In the genomic region with DNA sequence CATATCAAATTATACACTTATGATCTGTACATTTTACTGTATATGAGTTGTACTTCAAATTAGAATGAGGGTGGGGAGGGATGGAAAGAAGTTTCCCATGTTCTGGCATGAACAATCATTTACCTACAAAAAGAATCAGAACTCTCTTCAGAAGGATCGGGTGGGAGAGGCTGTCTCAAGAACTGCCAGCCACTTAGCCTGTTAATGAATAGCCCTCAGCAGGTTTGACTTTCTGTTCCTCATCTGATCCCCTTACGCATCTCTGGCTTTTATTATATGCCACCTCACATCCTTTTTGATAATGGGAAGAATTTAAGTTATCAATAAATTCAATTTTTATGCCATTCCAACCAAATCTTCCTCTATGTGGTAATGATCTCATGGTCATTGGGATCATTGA, we compare ENCODE assay signal across 19 cellular contexts.
A peak's percentile ranks its signal among the peaks of the same experiment; 100 is the strongest.
DNase-seq lines count a peak whose midpoint lies in the region; ATAC-seq, FAIRE-seq and TF ChIP-seq lines count a peak whose summit lies in the region.
"Had no signal": no experiment of that assay in that cellular context is flagged by ENCODE, and none has a peak within 500 bp of the region (broad histone marks: within the 10 kb centered on the region; RNA-seq: fewer than 3 reads in every experiment).

No MANE protein-coding gene starts in this region.

- WGBS in GM12878 (ENCODE audit: insufficient coverage, insufficient replicate concordance, low lambda C conversion rate, missing lambda C conversion rate) = 68% methylated on average over 2 of the region's 2 CpGs
- 73 to 77% methylated on average over 2 of the region's 2 CpGs for WGBS in sigmoid colon, 2 donors

- H3K27me3 ChIP-seq in GM12878 (replicated peaks in 1 of 2; ENCODE audit: control insufficient read depth in 2 of 2, insufficient read depth in 2 of 2, low read length in 1 of 2) (no peaks in the 10 kb centered on the region), sigmoid colon (no peaks in the 10 kb centered on the region)
- H3K27me3 ChIP-seq: right lobe of liver had no signal

- CTCF ChIA-PET in GM12878 (lab: Yijun Ruan, JAX) = no interaction called here
- CTCF ChIA-PET in Calu3 (lab: Charles Lee) = no interaction called here

- TF ChIP-seq RAD21 in GM12878 (IDR thresholded peaks at IDR 0.05; ENCODE audit: insufficient read depth, low read depth, low read length) = no peak

- TF ChIP-seq CTCF in GM12878 (IDR thresholded peaks at IDR 0.05 in 2 of 3, conservative IDR thresholded peaks at IDR 0.05 in 1 of 3; ENCODE audit: control insufficient read depth in 2 of 3, extremely low read depth in 1 of 3, insufficient read depth in 1 of 3, low read depth in 3 of 3, low read length in 3 of 3) = no peak
- TF ChIP-seq CTCF in sigmoid colon (IDR thresholded peaks at IDR 0.05) = no peak
- no peak for TF ChIP-seq CTCF in Calu3 (IDR thresholded peaks at IDR 0.05; ENCODE audit: unreplicated experiment)

- H2AFZ ChIP-seq in GM12878 (ENCODE audit: control insufficient read depth, low read depth, low read length) = no peak overlapping the region

- H3K4me1 Mint-ChIP-seq in Calu3 (ENCODE audit: low read depth, unreplicated experiment) = no peaks in the 10 kb centered on the region

- H3K9me3 ChIP-seq in GM12878 (replicated peaks; ENCODE audit: control insufficient read depth, insufficient read depth, low read length) (no peaks in the 10 kb centered on the region), sigmoid colon (no peaks in the 10 kb centered on the region)
- H3K9me3 ChIP-seq: Caco-2, right lobe of liver had no signal

- H3K36me3 Mint-ChIP-seq in Calu3 (ENCODE audit: insufficient read depth, unreplicated experiment) = no peaks in the 10 kb centered on the region
- H3K36me3 Mint-ChIP-seq: immature natural killer cell, WTC11 had no signal

- H3K9ac ChIP-seq in GM12878 (ENCODE audit: control insufficient read depth, insufficient read depth, low read length) = no peak overlapping the region

- H3K9me3 Mint-ChIP-seq in Calu3 (ENCODE audit: low read depth, unreplicated experiment) = peaks cover 7% of the 10 kb centered on the region
- H3K9me3 Mint-ChIP-seq: immature natural killer cell, WTC11 had no signal

- in situ Hi-C loops in GM12878 (cut with MboI) = no loop called here

- no peak overlapping the region for H3K4me2 ChIP-seq in GM12878 (ENCODE audit: control insufficient read depth, insufficient read depth)

- FAIRE-seq in GM12878 (lab: Jason Lieb, UNC) = no peak
- FAIRE-seq: H1 had no signal

- H3K36me3 ChIP-seq in GM12878 (ENCODE audit: control insufficient read depth in 2 of 2, insufficient read depth in 2 of 2, low read length in 1 of 2) (no peaks in the 10 kb centered on the region), sigmoid colon (no peaks in the 10 kb centered on the region)
- H3K36me3 ChIP-seq: right lobe of liver had no signal

- H4K20me1 ChIP-seq in GM12878 (ENCODE audit: control insufficient read depth, insufficient read depth) = no peaks in the 10 kb centered on the region

- H3K4me1 ChIP-seq in GM12878 (ENCODE audit: control insufficient read depth, insufficient read depth, low read length) = no peaks in the 10 kb centered on the region
- peaks cover 0 to 66% (median 53%) of the 10 kb centered on the region in 4 donors for H3K4me1 ChIP-seq in sigmoid colon
- H3K4me1 ChIP-seq: right lobe of liver had no signal

- H3K79me2 ChIP-seq in GM12878 (ENCODE audit: control insufficient read depth, insufficient read depth, low read length) = no peaks in the 10 kb centered on the region

- POLR2A ChIA-PET in GM12878 (lab: Charles Lee) = no interaction called here

- H3K27ac Mint-ChIP-seq in Calu3 (ENCODE audit: unreplicated experiment) = no peak overlapping the region
- H3K27ac Mint-ChIP-seq: activated naive CD8-positive, alpha-beta T cell treated with anti-CD3 and anti-CD28 coated beads, Interleukin-2, amount 50 U/mL, for 24 hours; immature natural killer cell; T-helper 1 cell treated with Interleukin-12 subunit alpha and Interleukin-12 subunit beta and Interleukin-4 antibody, amounts not matched to agents 30 μg/mL and 1 μg/mL, for 36 hours; WTC11 had no signal

- no peak for TF ChIP-seq POLR2A in GM12878 (IDR thresholded peaks at IDR 0.05; ENCODE audit: low read depth, low read length)
- no peak for TF ChIP-seq POLR2A in sigmoid colon (IDR thresholded peaks at IDR 0.05)

- no peak for TF ChIP-seq EP300 in GM12878 (IDR thresholded peaks at IDR 0.05; ENCODE audit: borderline replicate concordance in 1 of 2, control insufficient read depth in 1 of 2, low read depth in 2 of 2, low read length in 2 of 2)
- no peak for TF ChIP-seq EP300 in sigmoid colon (IDR thresholded peaks at IDR 0.05)

- SMC1A ChIA-PET in GM12878 (lab: Charles Lee; ENCODE audit: uncharacterized antibody, unreplicated experiment) = no interaction called here

- H3K4me3 ChIP-seq in GM12878 = no peak overlapping the region
- no peak overlapping the region for H3K4me3 ChIP-seq in sigmoid colon
- H3K4me3 ChIP-seq: right lobe of liver had no signal

- no peaks in the 10 kb centered on the region for H3K27me3 Mint-ChIP-seq in Calu3 (ENCODE audit: unreplicated experiment)
- H3K27me3 Mint-ChIP-seq: activated naive CD8-positive, alpha-beta T cell treated with anti-CD3 and anti-CD28 coated beads, Interleukin-2, amount 50 U/mL, for 24 hours had no signal

- no peak overlapping the region for H3K4me3 Mint-ChIP-seq in Calu3 (ENCODE audit: low read depth, unreplicated experiment)
- H3K4me3 Mint-ChIP-seq: activated naive CD8-positive, alpha-beta T cell treated with anti-CD3 and anti-CD28 coated beads, Interleukin-2, amount 50 U/mL, for 24 hours; immature natural killer cell; T-helper 1 cell treated with Interleukin-12 subunit alpha and Interleukin-12 subunit beta and Interleukin-4 antibody, amounts not matched to agents 30 μg/mL and 1 μg/mL, for 36 hours; WTC11 had no signal

- no peak overlapping the region for H3K27ac ChIP-seq in GM12878 (ENCODE audit: control insufficient read depth, insufficient read depth)
- peak overlapping the region; percentile 74 to 89 (median 82) for H3K27ac ChIP-seq in sigmoid colon
- H3K27ac ChIP-seq: right lobe of liver had no signal

- RAD21 ChIA-PET in GM12878 (lab: Charles Lee; ENCODE audit: unreplicated experiment) = no interaction called here

- ATAC-seq in GM18498 (IDR thresholded peaks at IDR 0.05; ENCODE audit: unreplicated experiment) = peak; percentile 48
- ATAC-seq in HG03175 (IDR thresholded peaks at IDR 0.05; ENCODE audit: unreplicated experiment) = peak; percentile 77
- ATAC-seq in GM12878 = peak; percentile 38; the same call in 1 of the 3 replicates
- ATAC-seq: activated naive CD8-positive, alpha-beta T cell treated with anti-CD3 and anti-CD28 coated beads, Interleukin-2, amount 50 U/mL, for 24 hours; esophagus mucosa; WTC11 had no signal

- DNase-seq in GM12878 (ENCODE audit: low read depth, low spot score) (no peak), sigmoid colon (no peak), NCI-H2196 (lab: John Stamatoyannopoulos, UW; ENCODE audit: unreplicated experiment) (no peak), NCI-H774 (lab: John Stamatoyannopoulos, UW) (no peak), Calu3 (no peak), NK-92 (lab: John Stamatoyannopoulos, UW; ENCODE audit: unreplicated experiment) (no peak)
- DNase-seq: activated naive CD8-positive, alpha-beta T cell treated with anti-CD3 and anti-CD28 coated beads, Interleukin-2, amount 50 U/mL, for 24 hours; Caco-2; immature natural killer cell; mesenchymal stem cell; NCI-H146; right lobe of liver; SIG-M5 had no signal

- no TSS peak for BruUV-seq in GM12878 (replicated peaks; lab: Mats Ljungman, UMichigan)
- BruUV-seq in Calu3 (replicated peaks; lab: Mats Ljungman, UMichigan) = no TSS peak

- intact Hi-C loops in GM12878 (cut with micrococcal nuclease; ENCODE audit: unreplicated experiment) = no loop called here
- intact Hi-C loops in sigmoid colon (cut with DNase I) = loop anchor here (5.0 kb wide), 1 partner anchor 254 kb away; no protein-coding TSS in a partner anchor
- intact Hi-C loops in Calu3 (cut with micrococcal nuclease; ENCODE audit: unreplicated experiment) = no loop called here

TF ChIP-seq in GM12878, 131 proteins besides CTCF, POLR2A, EP300 and RAD21:
- TF ChIP-seq, protein P1, sequence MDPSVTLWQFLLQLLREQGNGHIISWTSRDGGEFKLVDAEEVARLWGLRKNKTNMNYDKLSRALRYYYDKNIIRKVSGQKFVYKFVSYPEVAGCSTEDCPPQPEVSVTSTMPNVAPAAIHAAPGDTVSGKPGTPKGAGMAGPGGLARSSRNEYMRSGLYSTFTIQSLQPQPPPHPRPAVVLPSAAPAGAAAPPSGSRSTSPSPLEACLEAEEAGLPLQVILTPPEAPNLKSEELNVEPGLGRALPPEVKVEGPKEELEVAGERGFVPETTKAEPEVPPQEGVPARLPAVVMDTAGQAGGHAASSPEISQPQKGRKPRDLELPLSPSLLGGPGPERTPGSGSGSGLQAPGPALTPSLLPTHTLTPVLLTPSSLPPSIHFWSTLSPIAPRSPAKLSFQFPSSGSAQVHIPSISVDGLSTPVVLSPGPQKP (IDR thresholded peaks at IDR 0.05; ENCODE audit: low read depth, low read length) = no peak
- TF ChIP-seq ZNF207 (IDR thresholded peaks at IDR 0.05; ENCODE audit: borderline replicate concordance) (no peak), SPI1 (IDR thresholded peaks at IDR 0.05; ENCODE audit: borderline replicate concordance, insufficient read depth, low read depth, low read length) (0 out of 2 replicates have a peak, but pooled peaks have one; percentile 8)
